Comparison of ENCODE assay signal across 2 cellular contexts in genomic region chr2:236161082-236161462, GRCh38.
TF ChIP-seq lines count a peak whose summit lies in the region.

No MANE protein-coding gene starts in this region.

TF ChIP-seq in GM23338, 12 proteins besides CTCF, POLR2A, EP300 and RAD21:
- peak; percentile 36 for TF ChIP-seq EZH2phosphoT487 (IDR thresholded peaks at IDR 0.05; ENCODE audit: unreplicated experiment)
- no peak for TF ChIP-seq ZNF331 (CRISPR knock-in tag; IDR thresholded peaks at IDR 0.05; ENCODE audit: low read depth)
- TF ChIP-seq EZH2 (IDR thresholded peaks at IDR 0.05; ENCODE audit: low read depth, unreplicated experiment), result peak; percentile 71
- TF ChIP-seq REST (IDR thresholded peaks at IDR 0.05; ENCODE audit: unreplicated experiment), result no peak
- TF ChIP-seq JUNB (IDR thresholded peaks at IDR 0.05; ENCODE audit: unreplicated experiment), result no peak
- TF ChIP-seq ETS1 (IDR thresholded peaks at IDR 0.05), result no peak
- TF ChIP-seq POLR2AphosphoS5 (IDR thresholded peaks at IDR 0.05; ENCODE audit: low read depth), result no peak
- no peak for TF ChIP-seq ZNF114 (CRISPR knock-in tag; IDR thresholded peaks at IDR 0.05)
- no peak for TF ChIP-seq CREB1 (CRISPR knock-in tag; IDR thresholded peaks at IDR 0.05; ENCODE audit: low read depth)
- TF ChIP-seq NANOG (IDR thresholded peaks at IDR 0.05; ENCODE audit: borderline replicate concordance), result no peak
- no peak for TF ChIP-seq STAT1 (IDR thresholded peaks at IDR 0.05; ENCODE audit: unreplicated experiment)
- no peak for TF ChIP-seq ZNF462 (CRISPR knock-in tag; IDR thresholded peaks at IDR 0.05)

TF ChIP-seq in H1, 55 proteins besides CTCF, POLR2A, EP300 and RAD21:
- peak; percentile 55 for TF ChIP-seq EZH2 (IDR thresholded peaks at IDR 0.05; ENCODE audit: low read depth, low read length, severe bottlenecking)
- peak; percentile 8 for TF ChIP-seq RNF2 (IDR thresholded peaks at IDR 0.05; ENCODE audit: borderline replicate concordance, low read depth, low read length, missing control alignments, poor library complexity, severe bottlenecking)
- no peak for TF ChIP-seq ATF2 (IDR thresholded peaks at IDR 0.05; ENCODE audit: low read length)
- no peak for TF ChIP-seq CHD7 (IDR thresholded peaks at IDR 0.05; ENCODE audit: insufficient replicate concordance, low read length)
- TF ChIP-seq SUZ12 (IDR thresholded peaks at IDR 0.05; ENCODE audit: low read length), result peak; percentile 25; the same call in 1 of the 2 replicates
